7 cellular contexts compared by ENCODE assay signal in the genomic region with DNA sequence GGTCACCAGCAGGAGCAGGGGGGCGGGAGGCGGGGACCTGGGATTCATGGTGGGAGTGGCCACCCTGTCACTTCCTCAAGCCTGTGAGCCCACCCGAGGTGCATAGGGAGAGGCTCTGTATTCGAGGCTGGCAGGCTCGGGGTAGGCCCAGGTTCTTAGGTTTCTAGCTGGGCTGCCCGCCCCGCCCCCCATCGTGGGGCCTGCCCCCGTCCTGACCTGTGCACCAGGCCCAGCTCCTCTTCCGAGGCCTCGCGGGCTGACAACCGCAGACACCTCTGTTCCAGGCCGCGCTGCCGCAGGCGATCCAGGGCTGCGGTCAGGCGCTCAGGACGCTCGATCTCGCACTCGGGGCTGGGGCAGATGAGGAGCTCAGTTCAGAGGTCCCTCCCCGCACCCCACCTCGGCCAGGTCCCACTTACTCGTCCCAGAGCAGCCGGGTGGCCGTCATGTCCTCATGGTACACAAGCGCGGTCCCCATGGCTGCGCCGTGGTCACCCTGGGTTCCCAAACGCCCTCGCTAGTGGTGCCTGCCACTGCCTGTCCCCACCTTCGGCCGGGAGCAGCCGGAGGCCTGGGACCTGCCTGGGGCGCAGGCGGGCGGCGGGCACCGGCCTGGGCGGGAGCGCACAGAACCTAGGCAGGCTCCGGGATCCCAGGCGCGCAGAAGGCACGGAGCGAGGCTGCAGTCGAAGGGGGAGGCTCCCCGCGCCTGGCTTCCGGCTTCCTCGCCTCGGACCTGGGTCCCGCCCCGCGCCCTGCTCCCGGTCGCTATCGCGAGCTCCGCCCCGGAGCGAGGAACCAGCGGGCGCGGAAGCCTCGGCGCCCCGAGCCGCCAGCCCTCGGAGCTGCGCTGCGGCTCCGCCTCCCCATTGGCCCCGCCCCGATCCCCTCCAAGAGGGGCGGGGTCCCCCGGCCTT. TPM values are rescaled to one million over a fixed set of nuclear protein-coding genes. Genes with fewer than 3 reads are reported as not detected.
DNase-seq lines count a peak whose midpoint lies in the region; ATAC-seq and TF ChIP-seq lines count a peak whose summit lies in the region.

A gene with protein sequence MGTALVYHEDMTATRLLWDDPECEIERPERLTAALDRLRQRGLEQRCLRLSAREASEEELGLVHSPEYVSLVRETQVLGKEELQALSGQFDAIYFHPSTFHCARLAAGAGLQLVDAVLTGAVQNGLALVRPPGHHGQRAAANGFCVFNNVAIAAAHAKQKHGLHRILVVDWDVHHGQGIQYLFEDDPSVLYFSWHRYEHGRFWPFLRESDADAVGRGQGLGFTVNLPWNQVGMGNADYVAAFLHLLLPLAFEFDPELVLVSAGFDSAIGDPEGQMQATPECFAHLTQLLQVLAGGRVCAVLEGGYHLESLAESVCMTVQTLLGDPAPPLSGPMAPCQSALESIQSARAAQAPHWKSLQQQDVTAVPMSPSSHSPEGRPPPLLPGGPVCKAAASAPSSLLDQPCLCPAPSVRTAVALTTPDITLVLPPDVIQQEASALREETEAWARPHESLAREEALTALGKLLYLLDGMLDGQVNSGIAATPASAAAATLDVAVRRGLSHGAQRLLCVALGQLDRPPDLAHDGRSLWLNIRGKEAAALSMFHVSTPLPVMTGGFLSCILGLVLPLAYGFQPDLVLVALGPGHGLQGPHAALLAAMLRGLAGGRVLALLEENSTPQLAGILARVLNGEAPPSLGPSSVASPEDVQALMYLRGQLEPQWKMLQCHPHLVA (minus strand): TSS at position 711 of the 917 bp plus-strand sequence. CDS start 233 bp downstream, at position 478.

- H3K27me3 Mint-ChIP-seq in activated CD4-positive, alpha-beta memory T cell treated with anti-CD3 and anti-CD28 coated beads, Interleukin-2, amount 10 ng/mL, durations not matched to agents 7 days and 5 days = no peaks in the 10 kb centered on the region

- POLR2A ChIA-PET in activated CD4-positive, alpha-beta memory T cell treated with anti-CD3 and anti-CD28 coated beads, Interleukin-2, amount 10 ng/mL, durations not matched to agents 7 days and 5 days (lab: Charles Lee) = interaction anchor here (1.0 to 3.2 kb wide), 14 partner anchors 9 to 370 kb away, joined by 3 to 21 read pairs (median 4); partner anchors contain the start of genes LMF2, MAPK11, MAPK12 and NCAPH2

- peak; percentile 54 for ATAC-seq in HG02763 (IDR thresholded peaks at IDR 0.05; ENCODE audit: unreplicated experiment)

- H3K4me1 ChIP-seq in effector memory CD4-positive, alpha-beta T cell (ENCODE audit: control insufficient read depth, insufficient read depth, low read length, poor library complexity, severe bottlenecking) = peaks cover 35% of the 10 kb centered on the region

- no peaks in the 10 kb centered on the region for H3K27me3 ChIP-seq in effector memory CD4-positive, alpha-beta T cell (replicated peaks; ENCODE audit: control insufficient read depth, insufficient read depth, low read length, poor library complexity, severe bottlenecking)

- H3K27ac ChIP-seq in effector memory CD4-positive, alpha-beta T cell (ENCODE audit: insufficient read depth, low read length, poor library complexity, severe bottlenecking) = peak within 1 kb of the TSS; percentile 52

- H3K4me3 Mint-ChIP-seq in activated CD4-positive, alpha-beta memory T cell treated with anti-CD3 and anti-CD28 coated beads, Interleukin-2, amount 10 ng/mL, durations not matched to agents 7 days and 5 days = peak within 1 kb of the TSS; percentile 82

- H3K9me3 Mint-ChIP-seq in activated CD4-positive, alpha-beta memory T cell treated with anti-CD3 and anti-CD28 coated beads, Interleukin-2, amount 10 ng/mL, durations not matched to agents 7 days and 5 days = no peaks in the 10 kb centered on the region

- in situ Hi-C loops in GM13977 (cut with MboI; ENCODE audit: low pct_unique_long_range_greater_than_20kb, low sequenced_read_pairs, unreplicated experiment) = loop anchor here (10.0 kb wide), 1 partner anchor 244 kb away; no protein-coding TSS in a partner anchor

- H3K36me3 Mint-ChIP-seq in activated CD4-positive, alpha-beta memory T cell treated with anti-CD3 and anti-CD28 coated beads, Interleukin-2, amount 10 ng/mL, durations not matched to agents 7 days and 5 days (ENCODE audit: low read depth) = peaks cover 8% of the 10 kb centered on the region

- peak within 1 kb of the TSS; percentile 69 for H3K27ac Mint-ChIP-seq in activated CD4-positive, alpha-beta memory T cell treated with anti-CD3 and anti-CD28 coated beads, Interleukin-2, amount 10 ng/mL, durations not matched to agents 7 days and 5 days

- peak within 1 kb of the TSS; percentile 70 for H3K4me3 ChIP-seq in effector memory CD4-positive, alpha-beta T cell (ENCODE audit: insufficient read depth, low read depth, low read length, poor library complexity, severe bottlenecking)

- no peaks in the 10 kb centered on the region for H3K9me3 ChIP-seq in effector memory CD4-positive, alpha-beta T cell (ENCODE audit: control insufficient read depth, low read length)

- TF ChIP-seq CTCF in GM13977 (IDR thresholded peaks at IDR 0.05; ENCODE audit: extremely low read depth, insufficient read depth, missing control alignments) = no peak

- CTCF ChIA-PET in activated CD4-positive, alpha-beta memory T cell treated with anti-CD3 and anti-CD28 coated beads, Interleukin-2, amount 10 ng/mL, durations not matched to agents 7 days and 5 days (lab: Charles Lee) = interaction anchor here (0.6 to 3.4 kb wide), 14 partner anchors 8 to 370 kb away, joined by 3 to 25 read pairs (median 4); partner anchors contain the start of gene SCO2

- H3K4me1 Mint-ChIP-seq in activated CD4-positive, alpha-beta memory T cell treated with anti-CD3 and anti-CD28 coated beads, Interleukin-2, amount 10 ng/mL, durations not matched to agents 7 days and 5 days = peaks cover 29% of the 10 kb centered on the region

- DNase-seq in GM13977 (ENCODE audit: low spot score) (peak; percentile 96), NCI-H510A treated with DMSO at 0.1 percent for 48 hours (lab: John Stamatoyannopoulos, UW) (peak; percentile 38), mesenteric fat pad (ENCODE audit: low spot score) (peak; percentile 96)
- DNase-seq in activated CD4-positive, alpha-beta memory T cell treated with anti-CD3 and anti-CD28 coated beads, Interleukin-2, amount 10 ng/mL, durations not matched to agents 7 days and 5 days = peak; percentile 90
- DNase-seq in effector memory CD4-positive, alpha-beta T cell = peak; percentile 60 to 72 (median 62)
- DNase-seq in stimulated activated CD8-positive, alpha-beta memory T cell treated with anti-CD3 and anti-CD28 coated beads, Interleukin-2, amount 100 ng/mL, for 1 hour (ENCODE audit: low read depth in 2 of 2) = peak; percentile 55 to 63

- H3K36me3 ChIP-seq in effector memory CD4-positive, alpha-beta T cell (ENCODE audit: control insufficient read depth, insufficient read depth, low read length) = peaks cover 18% of the 10 kb centered on the region

RNA-seq across cellular contexts. Expression of the gene that starts here (rescaled TPM):
- 10 to 100 TPM; 83.7 to 90.0 TPM for total RNA-seq in activated CD4-positive, alpha-beta memory T cell treated with anti-CD3 and anti-CD28 coated beads, Interleukin-2, amount 10 ng/mL, durations not matched to agents 7 days and 5 days
- total RNA-seq in mesenteric fat pad = 24.4 TPM

Comparison
In these comparisons a context has a peak if more than half of its experiments do, and no peak if none do; other contexts are left out.
1. Peak in every context shown above with its lines: DNase-seq, ATAC-seq, H3K4me3 ChIP-seq and H3K27ac ChIP-seq.
2. DNase-seq: peak in every context shown above with its lines; median percentile 96 in GM13977; 96 in mesenteric fat pad; 90 in activated CD4-positive, alpha-beta memory T cell treated with anti-CD3 and anti-CD28 coated beads, Interleukin-2, amount 10 ng/mL, durations not matched to agents 7 days and 5 days; 62 in effector memory CD4-positive, alpha-beta T cell; 59 in stimulated activated CD8-positive, alpha-beta memory T cell treated with anti-CD3 and anti-CD28 coated beads, Interleukin-2, amount 100 ng/mL, for 1 hour; 38 in NCI-H510A treated with DMSO at 0.1 percent for 48 hours.